1 cellular context compared by ENCODE assay signal in the genomic region with DNA sequence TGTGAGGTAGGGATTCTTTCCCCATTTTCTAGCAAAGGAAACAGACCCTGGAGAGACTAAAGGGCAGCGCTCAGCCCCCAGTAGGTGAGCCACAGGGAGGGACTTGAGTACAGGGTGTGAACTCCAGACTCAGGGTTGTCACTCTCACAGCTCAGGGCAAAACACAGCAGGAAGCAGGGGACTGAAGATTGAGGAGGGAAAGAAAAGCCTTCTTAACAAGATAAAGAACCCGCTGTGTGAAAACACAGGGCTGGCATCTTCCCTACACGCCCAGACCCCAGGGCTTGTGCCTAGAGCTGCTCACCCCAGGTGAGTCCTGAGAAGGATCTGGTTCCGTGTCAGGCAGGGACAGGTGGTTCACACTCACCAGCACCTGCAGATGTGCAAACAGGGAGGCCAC.
TF ChIP-seq lines count a peak whose summit lies in the region.

No MANE protein-coding gene starts in this region.

TF ChIP-seq in K562, 482 proteins besides CTCF, POLR2A, EP300 and RAD21:
- TF ChIP-seq PRPF4 (IDR thresholded peaks at IDR 0.05; ENCODE audit: insufficient read depth, low read depth, low read length, poor library complexity, severe bottlenecking), result no peak
- no peak for TF ChIP-seq HMG20B (CRISPR knock-in tag; IDR thresholded peaks at IDR 0.05)
- TF ChIP-seq ZNF766 (CRISPR knock-in tag; conservative IDR thresholded peaks at IDR 0.05), result no peak
- no peak for TF ChIP-seq ZNF184 (CRISPR knock-in tag; IDR thresholded peaks at IDR 0.05)
